In the genomic region with DNA sequence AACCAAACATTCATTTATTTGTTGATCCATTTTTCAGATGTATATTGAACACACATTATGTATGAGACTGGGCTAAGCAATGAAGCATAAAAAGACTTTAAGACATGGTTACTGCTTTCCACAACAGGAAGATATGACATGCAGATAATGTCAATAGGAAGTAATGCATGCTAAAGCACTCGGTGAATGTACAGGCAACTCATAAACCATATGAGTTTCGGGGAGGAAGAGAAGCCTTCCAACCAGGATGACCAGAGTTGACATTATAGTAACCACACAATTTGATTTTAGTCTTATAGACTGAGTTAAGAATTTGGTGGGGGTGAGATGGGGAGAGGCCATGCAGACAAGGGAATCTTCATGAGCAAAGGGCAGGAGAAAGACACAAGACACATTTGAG, we compare ENCODE assay signal across 1 cellular context.
TF ChIP-seq lines count a peak whose summit lies in the region.

No MANE protein-coding gene starts in this region.

TF ChIP-seq in K562, 482 proteins besides CTCF, POLR2A, EP300 and RAD21:
- TF ChIP-seq, protein P1, sequence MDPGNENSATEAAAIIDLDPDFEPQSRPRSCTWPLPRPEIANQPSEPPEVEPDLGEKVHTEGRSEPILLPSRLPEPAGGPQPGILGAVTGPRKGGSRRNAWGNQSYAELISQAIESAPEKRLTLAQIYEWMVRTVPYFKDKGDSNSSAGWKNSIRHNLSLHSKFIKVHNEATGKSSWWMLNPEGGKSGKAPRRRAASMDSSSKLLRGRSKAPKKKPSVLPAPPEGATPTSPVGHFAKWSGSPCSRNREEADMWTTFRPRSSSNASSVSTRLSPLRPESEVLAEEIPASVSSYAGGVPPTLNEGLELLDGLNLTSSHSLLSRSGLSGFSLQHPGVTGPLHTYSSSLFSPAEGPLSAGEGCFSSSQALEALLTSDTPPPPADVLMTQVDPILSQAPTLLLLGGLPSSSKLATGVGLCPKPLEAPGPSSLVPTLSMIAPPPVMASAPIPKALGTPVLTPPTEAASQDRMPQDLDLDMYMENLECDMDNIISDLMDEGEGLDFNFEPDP (CRISPR knock-in tag; IDR thresholded peaks at IDR 0.05) = no peak
- TF ChIP-seq MTA1 (IDR thresholded peaks at IDR 0.05; ENCODE audit: borderline replicate concordance) (no peak), TCF7 (IDR thresholded peaks at IDR 0.05; ENCODE audit: borderline replicate concordance) (no peak), RB1 (IDR thresholded peaks at IDR 0.05; ENCODE audit: low read depth) (no peak), ETS2 (tag; IDR thresholded peaks at IDR 0.05; ENCODE audit: borderline replicate concordance, poor library complexity, severe bottlenecking) (no peak), PTBP1 (IDR thresholded peaks at IDR 0.05; ENCODE audit: low read depth, low read length) (no peak), MYNN (IDR thresholded peaks at IDR 0.05) (no peak), MYNN (CRISPR knock-in tag; IDR thresholded peaks at IDR 0.05) (no peak), PHF21A (IDR thresholded peaks at IDR 0.05; ENCODE audit: borderline replicate concordance, low read depth) (no peak), KLF13 (tag; IDR thresholded peaks at IDR 0.05; ENCODE audit: borderline replicate concordance, low read depth) (no peak), KAT7 (CRISPR knock-in tag; IDR thresholded peaks at IDR 0.05; ENCODE audit: borderline replicate concordance) (no peak), TCFL5 (CRISPR knock-in tag; conservative IDR thresholded peaks at IDR 0.05) (no peak)
- TF ChIP-seq, protein P2, sequence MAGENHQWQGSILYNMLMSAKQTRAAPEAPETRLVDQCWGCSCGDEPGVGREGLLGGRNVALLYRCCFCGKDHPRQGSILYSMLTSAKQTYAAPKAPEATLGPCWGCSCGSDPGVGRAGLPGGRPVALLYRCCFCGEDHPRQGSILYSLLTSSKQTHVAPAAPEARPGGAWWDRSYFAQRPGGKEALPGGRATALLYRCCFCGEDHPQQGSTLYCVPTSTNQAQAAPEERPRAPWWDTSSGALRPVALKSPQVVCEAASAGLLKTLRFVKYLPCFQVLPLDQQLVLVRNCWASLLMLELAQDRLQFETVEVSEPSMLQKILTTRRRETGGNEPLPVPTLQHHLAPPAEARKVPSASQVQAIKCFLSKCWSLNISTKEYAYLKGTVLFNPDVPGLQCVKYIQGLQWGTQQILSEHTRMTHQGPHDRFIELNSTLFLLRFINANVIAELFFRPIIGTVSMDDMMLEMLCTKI (IDR thresholded peaks at IDR 0.05; ENCODE audit: partially characterized antibody) = no peak
- TF ChIP-seq, protein P3, sequence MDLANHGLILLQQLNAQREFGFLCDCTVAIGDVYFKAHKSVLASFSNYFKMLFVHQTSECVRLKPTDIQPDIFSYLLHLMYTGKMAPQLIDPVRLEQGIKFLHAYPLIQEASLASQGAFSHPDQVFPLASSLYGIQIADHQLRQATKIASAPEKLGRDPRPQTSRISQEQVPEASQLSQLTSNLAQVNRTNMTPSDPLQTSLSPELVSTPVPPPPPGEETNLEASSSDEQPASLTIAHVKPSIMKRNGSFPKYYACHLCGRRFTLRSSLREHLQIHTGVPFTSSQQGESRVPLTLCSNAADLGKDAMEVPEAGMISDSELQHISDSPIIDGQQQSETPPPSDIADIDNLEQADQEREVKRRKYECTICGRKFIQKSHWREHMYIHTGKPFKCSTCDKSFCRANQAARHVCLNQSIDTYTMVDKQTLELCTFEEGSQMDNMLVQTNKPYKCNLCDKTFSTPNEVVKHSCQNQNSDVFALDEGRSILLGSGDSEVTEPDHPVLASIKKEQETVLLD (IDR thresholded peaks at IDR 0.05) = no peak
